ENCODE assay signal across 8 cellular contexts in the genomic region with DNA sequence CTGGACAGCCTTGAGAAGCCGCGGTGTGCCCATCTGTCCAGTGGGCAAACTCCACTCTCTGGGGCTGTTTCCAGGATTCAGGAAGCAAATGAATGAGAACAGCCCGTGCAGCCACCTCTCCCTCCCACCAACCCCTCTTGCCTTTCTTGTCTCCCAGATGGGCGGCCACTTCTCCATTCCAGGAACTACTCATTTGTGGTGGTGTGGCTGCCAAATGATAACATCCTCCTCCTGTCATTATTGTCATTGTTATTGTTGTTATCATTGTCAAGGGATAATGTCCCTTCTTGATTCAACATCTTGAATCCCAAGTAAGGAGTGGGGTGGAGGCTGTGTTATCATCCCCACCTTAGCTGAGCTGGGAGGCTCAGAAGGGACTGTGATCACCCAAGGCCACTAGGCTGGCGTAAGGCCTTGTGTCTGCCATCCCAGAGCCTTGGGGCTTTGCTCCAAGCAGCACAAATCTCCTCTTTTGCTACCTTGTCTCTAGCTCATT. TPM values are rescaled to one million over a fixed set of nuclear protein-coding genes. Genes with fewer than 3 reads are reported as not detected.
DNase-seq lines count a peak whose midpoint lies in the region; ATAC-seq and TF ChIP-seq lines count a peak whose summit lies in the region.

No MANE protein-coding gene starts in this region.

- H3K4me3 ChIP-seq in NB4 (ENCODE audit: low read depth, low read length) = peak overlapping the region; percentile 89
- peak overlapping the region; percentile 92 to 98 for H3K4me3 ChIP-seq in cardiac fibroblast (replicated peaks in 1 of 2; ENCODE audit: low read depth in 2 of 2, low read length in 2 of 2)

- H3K9me3 Mint-ChIP-seq in CD14-positive monocyte = no peaks in the 10 kb centered on the region
- no peaks in the 10 kb centered on the region for H3K9me3 Mint-ChIP-seq in naive B cell

- H3K4me3 Mint-ChIP-seq in CD14-positive monocyte (peak overlapping the region; percentile 98), naive B cell (peak overlapping the region; percentile 90 to 97 (median 96))

- H3K27ac Mint-ChIP-seq in CD14-positive monocyte = peak overlapping the region in 6 of 7 donors; percentile 85 to 97 (median 92)
- peak overlapping the region; percentile 35 to 96 (median 78) for H3K27ac Mint-ChIP-seq in naive B cell

- H3K4me1 Mint-ChIP-seq in CD14-positive monocyte = peaks cover 32% of the 10 kb centered on the region
- peaks cover 46 to 65% (median 58%) of the 10 kb centered on the region in 3 donors for H3K4me1 Mint-ChIP-seq in naive B cell

- TF ChIP-seq POLR2A in NB4 (IDR thresholded peaks at IDR 0.05; ENCODE audit: extremely low read depth, insufficient read length) = no peak

- TF ChIP-seq CTCF in CD14-positive monocyte (IDR thresholded peaks at IDR 0.05) (no peak), NB4 (IDR thresholded peaks at IDR 0.05; ENCODE audit: low read depth, low read length) (no peak), cardiac fibroblast (IDR thresholded peaks at IDR 0.05; ENCODE audit: low read depth, low read length) (no peak)

- DNase-seq in CD14-positive monocyte (ENCODE audit: low spot score) (no peak), NB4 (ENCODE audit: low read depth) (peak; percentile 74), cardiac fibroblast (ENCODE audit: low read depth in 2 of 2) (no peak), naive B cell (no peak), dedifferentiated amniotic fluid mesenchymal stem cell (ENCODE audit: extremely low spot score) (no peak), H4 (ENCODE audit: low spot score) (no peak)

- ATAC-seq in naive B cell (ENCODE audit: low read depth in 2 of 2) = no peak
- no peak for ATAC-seq in GM19328 (IDR thresholded peaks at IDR 0.05; ENCODE audit: unreplicated experiment)
- ATAC-seq in HG03175 (IDR thresholded peaks at IDR 0.05; ENCODE audit: unreplicated experiment) = no peak

- no peaks in the 10 kb centered on the region for H3K27me3 Mint-ChIP-seq in CD14-positive monocyte (ENCODE audit: low read depth in 3 of 3)
- H3K27me3 Mint-ChIP-seq in naive B cell = no peaks in the 10 kb centered on the region

- peaks cover 10 to 31% of the 10 kb centered on the region in 2 donors for H3K36me3 Mint-ChIP-seq in CD14-positive monocyte
- H3K36me3 Mint-ChIP-seq in naive B cell = no peaks in the 10 kb centered on the region

- intact Hi-C loops in CD14-positive monocyte (cut with micrococcal nuclease) = loop anchor here (5.0 kb wide), 5 partner anchors 38 to 143 kb away; no protein-coding TSS in a partner anchor

RNA-seq across cellular contexts. Expression of a gene that starts 1.6 kb away (rescaled TPM):
- polyA plus RNA-seq in CD14-positive monocyte (10 to 100 TPM; 53.0 to 69.5 TPM), naive B cell (ENCODE audit: low read depth in 6 of 6) (100 to 1,000 TPM in 1 of 6 donors, 10 to 100 TPM in 5; 53.6 to 111 (median 63.0) TPM)
- total RNA-seq in H4 (2014; rRNA removed; shearing (Covaris generic)) = 24.3 and 31.0 TPM in 2 replicates

RNA-seq across cellular contexts. Expression of a gene that starts 18.3 kb away (rescaled TPM):
- 10 to 100 TPM in 1 of 2 donors, 1 to 10 TPM in 1; 9.9 to 12.3 TPM for polyA plus RNA-seq in CD14-positive monocyte
- 10 to 100 TPM; 39.0 to 82.5 (median 46.2) TPM for polyA plus RNA-seq in naive B cell (ENCODE audit: low read depth in 6 of 6)
- 21.4 and 29.6 TPM in 2 replicates for total RNA-seq in H4 (2014; rRNA removed; shearing (Covaris generic))
